1 cellular context compared by ENCODE assay signal in the genomic region with DNA sequence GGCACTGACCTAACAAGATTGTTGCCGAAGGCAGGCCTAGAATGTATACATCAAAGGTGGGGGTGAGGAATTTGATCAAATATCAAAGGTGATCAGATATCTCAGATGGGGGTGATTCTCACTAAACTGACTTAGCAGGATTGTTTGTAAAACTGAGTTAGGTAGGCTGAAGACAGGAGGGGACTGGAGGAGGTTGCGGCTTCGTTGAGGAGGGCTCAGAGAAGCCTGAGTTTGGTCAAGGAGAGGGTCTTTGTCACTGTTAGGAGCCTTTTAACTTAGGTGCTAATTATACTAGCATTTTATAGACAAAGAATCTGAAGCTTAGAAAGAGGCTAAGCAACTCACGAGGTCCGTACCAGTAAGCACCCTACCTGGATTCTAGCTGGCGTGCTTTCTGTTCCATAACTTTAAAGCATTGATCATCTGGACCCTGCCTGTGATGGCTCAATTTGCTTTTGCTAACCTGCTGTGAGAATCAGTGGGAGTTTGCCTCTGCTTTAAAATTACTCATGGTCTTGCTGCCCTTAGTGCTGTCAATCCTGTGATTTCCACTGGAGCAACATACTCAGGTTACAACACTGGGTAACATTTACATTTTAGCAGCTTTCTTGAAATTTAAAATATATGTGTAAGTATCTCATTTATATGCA.
TF ChIP-seq lines count a peak whose summit lies in the region.

No MANE protein-coding gene starts in this region.

TF ChIP-seq in HepG2, 621 proteins besides CTCF, POLR2A, EP300 and RAD21:
- TF ChIP-seq ZEB1 (IDR thresholded peaks at IDR 0.05; ENCODE audit: insufficient replicate concordance, low read depth) (no peak), ZNF607 (CRISPR knock-in tag; IDR thresholded peaks at IDR 0.05; ENCODE audit: borderline replicate concordance) (no peak), ARNT2 (CRISPR knock-in tag; IDR thresholded peaks at IDR 0.05; ENCODE audit: low read depth) (no peak), CHD4 (IDR thresholded peaks at IDR 0.05; ENCODE audit: borderline replicate concordance, low read length) (no peak), ZC3H4 (CRISPR knock-in tag; IDR thresholded peaks at IDR 0.05; ENCODE audit: borderline replicate concordance) (no peak), ZNF329 (CRISPR knock-in tag; IDR thresholded peaks at IDR 0.05; ENCODE audit: low read depth) (no peak), SATB2 (CRISPR knock-in tag; IDR thresholded peaks at IDR 0.05) (no peak), ZNF30 (CRISPR knock-in tag; IDR thresholded peaks at IDR 0.05) (no peak), XRCC5 (optimal IDR thresholded peaks at IDR 0.05; ENCODE audit: low read length) (no peak), ASH2L (IDR thresholded peaks at IDR 0.05; ENCODE audit: insufficient read length, low read depth, low read length) (no peak), STAT5B (CRISPR knock-in tag; IDR thresholded peaks at IDR 0.05) (no peak), TEAD3 (CRISPR knock-in tag; optimal IDR thresholded peaks at IDR 0.05; ENCODE audit: borderline replicate concordance) (no peak), ONECUT2 (CRISPR knock-in tag; IDR thresholded peaks at IDR 0.05) (no peak), SNAPC2 (CRISPR knock-in tag; IDR thresholded peaks at IDR 0.05) (no peak), YEATS2 (CRISPR knock-in tag; IDR thresholded peaks at IDR 0.05; ENCODE audit: borderline replicate concordance) (no peak)
- TF ChIP-seq, protein P1, sequence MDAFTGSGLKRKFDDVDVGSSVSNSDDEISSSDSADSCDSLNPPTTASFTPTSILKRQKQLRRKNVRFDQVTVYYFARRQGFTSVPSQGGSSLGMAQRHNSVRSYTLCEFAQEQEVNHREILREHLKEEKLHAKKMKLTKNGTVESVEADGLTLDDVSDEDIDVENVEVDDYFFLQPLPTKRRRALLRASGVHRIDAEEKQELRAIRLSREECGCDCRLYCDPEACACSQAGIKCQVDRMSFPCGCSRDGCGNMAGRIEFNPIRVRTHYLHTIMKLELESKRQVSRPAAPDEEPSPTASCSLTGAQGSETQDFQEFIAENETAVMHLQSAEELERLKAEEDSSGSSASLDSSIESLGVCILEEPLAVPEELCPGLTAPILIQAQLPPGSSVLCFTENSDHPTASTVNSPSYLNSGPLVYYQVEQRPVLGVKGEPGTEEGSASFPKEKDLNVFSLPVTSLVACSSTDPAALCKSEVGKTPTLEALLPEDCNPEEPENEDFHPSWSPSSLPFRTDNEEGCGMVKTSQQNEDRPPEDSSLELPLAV (CRISPR knock-in tag; conservative IDR thresholded peaks at IDR 0.05; ENCODE audit: low read depth), result no peak
- TF ChIP-seq, protein P2, sequence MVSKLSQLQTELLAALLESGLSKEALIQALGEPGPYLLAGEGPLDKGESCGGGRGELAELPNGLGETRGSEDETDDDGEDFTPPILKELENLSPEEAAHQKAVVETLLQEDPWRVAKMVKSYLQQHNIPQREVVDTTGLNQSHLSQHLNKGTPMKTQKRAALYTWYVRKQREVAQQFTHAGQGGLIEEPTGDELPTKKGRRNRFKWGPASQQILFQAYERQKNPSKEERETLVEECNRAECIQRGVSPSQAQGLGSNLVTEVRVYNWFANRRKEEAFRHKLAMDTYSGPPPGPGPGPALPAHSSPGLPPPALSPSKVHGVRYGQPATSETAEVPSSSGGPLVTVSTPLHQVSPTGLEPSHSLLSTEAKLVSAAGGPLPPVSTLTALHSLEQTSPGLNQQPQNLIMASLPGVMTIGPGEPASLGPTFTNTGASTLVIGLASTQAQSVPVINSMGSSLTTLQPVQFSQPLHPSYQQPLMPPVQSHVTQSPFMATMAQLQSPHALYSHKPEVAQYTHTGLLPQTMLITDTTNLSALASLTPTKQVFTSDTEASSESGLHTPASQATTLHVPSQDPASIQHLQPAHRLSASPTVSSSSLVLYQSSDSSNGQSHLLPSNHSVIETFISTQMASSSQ (IDR thresholded peaks at IDR 0.05; ENCODE audit: low read depth), result no peak
- TF ChIP-seq, protein P2 (CRISPR knock-in tag; IDR thresholded peaks at IDR 0.05; ENCODE audit: borderline replicate concordance), result no peak
- TF ChIP-seq, protein P3, sequence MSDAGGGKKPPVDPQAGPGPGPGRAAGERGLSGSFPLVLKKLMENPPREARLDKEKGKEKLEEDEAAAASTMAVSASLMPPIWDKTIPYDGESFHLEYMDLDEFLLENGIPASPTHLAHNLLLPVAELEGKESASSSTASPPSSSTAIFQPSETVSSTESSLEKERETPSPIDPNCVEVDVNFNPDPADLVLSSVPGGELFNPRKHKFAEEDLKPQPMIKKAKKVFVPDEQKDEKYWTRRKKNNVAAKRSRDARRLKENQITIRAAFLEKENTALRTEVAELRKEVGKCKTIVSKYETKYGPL (CRISPR knock-in tag; IDR thresholded peaks at IDR 0.05), result no peak
- TF ChIP-seq, protein P4, sequence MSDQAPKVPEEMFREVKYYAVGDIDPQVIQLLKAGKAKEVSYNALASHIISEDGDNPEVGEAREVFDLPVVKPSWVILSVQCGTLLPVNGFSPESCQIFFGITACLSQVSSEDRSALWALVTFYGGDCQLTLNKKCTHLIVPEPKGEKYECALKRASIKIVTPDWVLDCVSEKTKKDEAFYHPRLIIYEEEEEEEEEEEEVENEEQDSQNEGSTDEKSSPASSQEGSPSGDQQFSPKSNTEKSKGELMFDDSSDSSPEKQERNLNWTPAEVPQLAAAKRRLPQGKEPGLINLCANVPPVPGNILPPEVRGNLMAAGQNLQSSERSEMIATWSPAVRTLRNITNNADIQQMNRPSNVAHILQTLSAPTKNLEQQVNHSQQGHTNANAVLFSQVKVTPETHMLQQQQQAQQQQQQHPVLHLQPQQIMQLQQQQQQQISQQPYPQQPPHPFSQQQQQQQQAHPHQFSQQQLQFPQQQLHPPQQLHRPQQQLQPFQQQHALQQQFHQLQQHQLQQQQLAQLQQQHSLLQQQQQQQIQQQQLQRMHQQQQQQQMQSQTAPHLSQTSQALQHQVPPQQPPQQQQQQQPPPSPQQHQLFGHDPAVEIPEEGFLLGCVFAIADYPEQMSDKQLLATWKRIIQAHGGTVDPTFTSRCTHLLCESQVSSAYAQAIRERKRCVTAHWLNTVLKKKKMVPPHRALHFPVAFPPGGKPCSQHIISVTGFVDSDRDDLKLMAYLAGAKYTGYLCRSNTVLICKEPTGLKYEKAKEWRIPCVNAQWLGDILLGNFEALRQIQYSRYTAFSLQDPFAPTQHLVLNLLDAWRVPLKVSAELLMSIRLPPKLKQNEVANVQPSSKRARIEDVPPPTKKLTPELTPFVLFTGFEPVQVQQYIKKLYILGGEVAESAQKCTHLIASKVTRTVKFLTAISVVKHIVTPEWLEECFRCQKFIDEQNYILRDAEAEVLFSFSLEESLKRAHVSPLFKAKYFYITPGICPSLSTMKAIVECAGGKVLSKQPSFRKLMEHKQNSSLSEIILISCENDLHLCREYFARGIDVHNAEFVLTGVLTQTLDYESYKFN (CRISPR knock-in tag; conservative IDR thresholded peaks at IDR 0.05), result no peak
